ENCODE assay signal across 28 cellular contexts in the genomic region with DNA sequence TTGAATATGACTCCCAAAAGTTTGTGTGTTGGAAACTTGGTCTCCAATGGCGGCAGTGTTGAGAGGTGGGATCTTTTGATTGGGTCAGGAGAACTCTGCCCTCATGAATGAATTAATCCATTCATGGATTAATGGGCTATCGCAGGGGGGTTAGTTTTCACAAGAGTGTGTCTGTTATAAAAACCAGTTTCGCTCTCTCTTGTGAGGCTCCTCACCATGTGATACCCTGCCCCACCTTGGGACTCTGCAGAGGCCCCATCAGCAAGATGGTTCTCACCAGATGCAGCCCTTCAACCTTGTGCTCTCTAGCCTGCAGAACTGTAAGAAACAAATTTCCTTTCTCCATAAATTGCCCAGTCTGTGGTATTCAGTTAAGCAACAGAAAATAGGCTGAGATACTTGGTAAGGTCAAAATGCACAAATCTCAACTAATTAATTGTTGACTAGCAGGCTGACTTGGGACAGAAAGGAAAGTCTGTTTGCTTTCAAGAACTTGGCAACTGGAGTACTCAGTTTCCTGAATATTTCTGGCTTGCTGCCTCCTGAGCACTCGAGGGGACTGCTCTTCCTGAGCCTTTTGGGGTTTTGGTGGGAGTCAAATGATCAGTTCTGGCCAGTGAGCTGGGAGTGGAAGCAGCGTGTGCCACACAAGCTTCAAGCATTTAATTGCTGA. TPM values are rescaled to one million over a fixed set of nuclear protein-coding genes. Genes with fewer than 3 reads are reported as not detected.
A peak's percentile ranks its signal among the peaks of the same experiment; 100 is the strongest.
DNase-seq lines count a peak whose midpoint lies in the region; ATAC-seq, FAIRE-seq and TF ChIP-seq lines count a peak whose summit lies in the region.
"Had no signal": no experiment of that assay in that cellular context is flagged by ENCODE, and none has a peak within 500 bp of the region (broad histone marks: within the 10 kb centered on the region; RNA-seq: fewer than 3 reads in every experiment).

No MANE protein-coding gene starts in this region.

- TF ChIP-seq RAD21 in liver (IDR thresholded peaks at IDR 0.05) (no peak), HepG2 (CRISPR knock-in tag; IDR thresholded peaks at IDR 0.05) (no peak)

- TF ChIP-seq CTCF in liver (IDR thresholded peaks at IDR 0.05; ENCODE audit: low read depth, low read length, missing input control), result no peak
- no peak for TF ChIP-seq CTCF in HepG2 (CRISPR knock-in tag; IDR thresholded peaks at IDR 0.05)
- TF ChIP-seq CTCF in OCI-LY3 (IDR thresholded peaks at IDR 0.05; ENCODE audit: low read depth, low read length), result no peak
- no peak for TF ChIP-seq CTCF in spleen (IDR thresholded peaks at IDR 0.05 in 8 of 11, conservative IDR thresholded peaks at IDR 0.05 in 3 of 11)

- TF ChIP-seq EP300 in HepG2 (IDR thresholded peaks at IDR 0.05; ENCODE audit: low read depth in 2 of 2, low read length in 2 of 2), result no peak
- TF ChIP-seq EP300 in HepG2 (CRISPR knock-in tag; IDR thresholded peaks at IDR 0.05; ENCODE audit: borderline replicate concordance), result no peak

- H2AFZ ChIP-seq in HepG2 (ENCODE audit: low read length) (no peak overlapping the region), OCI-LY3 (ENCODE audit: low read depth, low read length) (no peak overlapping the region; the same call in 1 of the 2 replicates)

- BruUV-seq in HepG2 (replicated peaks; lab: Mats Ljungman, UMichigan), result no TSS peak

- H3K4me3 ChIP-seq in liver (ENCODE audit: low read depth in 1 of 3, low read length in 3 of 3), result no peak overlapping the region
- no peak overlapping the region for H3K4me3 ChIP-seq in HepG2 (replicated peaks in 1 of 3; ENCODE audit: insufficient read depth in 1 of 3, low read depth in 2 of 3, low read length in 3 of 3)
- H3K4me3 ChIP-seq in OCI-LY3 (ENCODE audit: low read length), result no peak overlapping the region
- H3K4me3 ChIP-seq in spleen, result no peak overlapping the region

- CTCF ChIA-PET in HepG2 (lab: Yijun Ruan, JAX; ENCODE audit: low intra/inter-chr PET ratio, low total read pairs), result no interaction called here

- H4K20me1 ChIP-seq in HepG2 (ENCODE audit: insufficient read depth, low read length) (no peaks in the 10 kb centered on the region), OCI-LY3 (ENCODE audit: insufficient read depth, low read length) (no peaks in the 10 kb centered on the region)

- no peaks in the 10 kb centered on the region for H3K36me3 ChIP-seq in liver (ENCODE audit: control insufficient read depth in 4 of 4, insufficient read depth in 3 of 4, low read depth in 1 of 4, low read length in 3 of 4)
- H3K36me3 ChIP-seq in HepG2 (replicated peaks in 1 of 2; ENCODE audit: control insufficient read depth in 1 of 2, insufficient read depth in 2 of 2, low read length in 2 of 2), result no peaks in the 10 kb centered on the region
- H3K36me3 ChIP-seq in OCI-LY3 (replicated peaks; ENCODE audit: low read depth, low read length), result no peaks in the 10 kb centered on the region
- no peaks in the 10 kb centered on the region for H3K36me3 ChIP-seq in spleen

- no peaks in the 10 kb centered on the region for H3K79me2 ChIP-seq in HepG2 (ENCODE audit: insufficient read depth, low read length)
- H3K79me2 ChIP-seq in OCI-LY3 (ENCODE audit: low read length), result no peaks in the 10 kb centered on the region

- H3K4me1 ChIP-seq in liver (ENCODE audit: control insufficient read depth in 4 of 4, insufficient read depth in 4 of 4, low read length in 3 of 4) (no peaks in the 10 kb centered on the region), HepG2 (ENCODE audit: insufficient read depth, low read length) (peaks cover 32% of the 10 kb centered on the region; the same call in 1 of the 2 replicates), OCI-LY3 (ENCODE audit: low read length) (peaks cover 53% of the 10 kb centered on the region), spleen (no peaks in the 10 kb centered on the region)

- intact Hi-C loops in HepG2 (cut with micrococcal nuclease; ENCODE audit: unreplicated experiment) (no loop called here), spleen (cut with DNase I; ENCODE audit: low total_unique reads) (no loop called here)

- H3K4me2 ChIP-seq in HepG2 (ENCODE audit: low read depth, low read length), result no peak overlapping the region
- 0 out of 2 replicates have a peak overlapping the region, but pooled peaks have one; percentile 8 for H3K4me2 ChIP-seq in OCI-LY3 (ENCODE audit: low read length)
- H3K4me2 ChIP-seq: SK-N-SH had no signal

- in situ Hi-C loops in HepG2 (cut with HindIII; ENCODE audit: extremely low pct_ligation_motif_present, low pct_unique_long_range_greater_than_20kb), result no loop called here

- no peaks in the 10 kb centered on the region for H3K27me3 ChIP-seq in liver (ENCODE audit: control insufficient read depth in 4 of 4, insufficient read depth in 4 of 4, low read length in 3 of 4)
- H3K27me3 ChIP-seq in HepG2 (ENCODE audit: control insufficient read depth in 1 of 2, insufficient read depth in 2 of 2, low read length in 2 of 2), result peaks cover 4 to 12% of the 10 kb centered on the region in 2 experiments; a peak in 4 of 5 replicates
- no peaks in the 10 kb centered on the region for H3K27me3 ChIP-seq in OCI-LY3 (ENCODE audit: low read depth, low read length)
- no peaks in the 10 kb centered on the region for H3K27me3 ChIP-seq in spleen (replicated peaks in 1 of 7)

- WGBS in liver, result 72% methylated on average over 5 of the region's 5 CpGs
- 62% methylated on average over 4 of the region's 5 CpGs for WGBS in HepG2 (ENCODE audit: low lambda C conversion rate)
- 62 to 70% (median 66%) methylated on average over 5 of the region's 5 CpGs for WGBS in spleen, 5 donors

- H3K9me3 ChIP-seq in liver (ENCODE audit: control insufficient read depth in 4 of 4, low read length in 3 of 4), result no peaks in the 10 kb centered on the region
- no peaks in the 10 kb centered on the region for H3K9me3 ChIP-seq in HepG2 (ENCODE audit: low read length)
- H3K9me3 ChIP-seq in OCI-LY3 (ENCODE audit: insufficient read depth, low read length), result no peaks in the 10 kb centered on the region
- no peaks in the 10 kb centered on the region for H3K9me3 ChIP-seq in spleen
- H3K9me3 ChIP-seq: SK-N-SH had no signal

- H3K27ac ChIP-seq in liver (ENCODE audit: low read depth in 1 of 2, low read length in 2 of 2) (no peak overlapping the region), HepG2 (ENCODE audit: extremely low read length, insufficient read depth, low read length) (no peak overlapping the region), OCI-LY3 (ENCODE audit: low read length) (0 out of 2 replicates have a peak overlapping the region, but pooled peaks have one; percentile 5), spleen (no peak overlapping the region)

- no peak for ATAC-seq in HepG2
- ATAC-seq in GM18907 (IDR thresholded peaks at IDR 0.05; ENCODE audit: unreplicated experiment), result no peak
- ATAC-seq: PC-3 had no signal

- POLR2A ChIA-PET in HepG2 (lab: Yijun Ruan, JAX), result interaction anchor here (3.0 kb wide), 1 partner anchor 18 kb away, joined by 9 read pairs; a partner anchor contains a TSS

- TF ChIP-seq POLR2A in HepG2 (IDR thresholded peaks at IDR 0.05; ENCODE audit: insufficient read depth in 1 of 2, low read depth in 2 of 2, low read length in 2 of 2), result no peak
- no peak for TF ChIP-seq POLR2A in spleen (IDR thresholded peaks at IDR 0.05)

- DNase-seq in HepG2 (ENCODE audit: low spot score) (no peak), foreskin melanocyte (peak; percentile 76), spleen (peak; percentile 20), NCI-H2107 treated with DMSO at 0.1 percent for 48 hours (lab: John Stamatoyannopoulos, UW; ENCODE audit: unreplicated experiment) (no peak)
- DNase-seq: CD4-positive, alpha-beta memory T cell; DMS153; GDM1; GOT3; HCEC 1CT; KG1; NCI-H1092 treated with DMSO at 0.1 percent for 48 hours; NCI-H1436 treated with DMSO at 0.1 percent for 48 hours; NCI-H2029 treated with DMSO at 0.1 percent for 48 hours; NCI-H2171 treated with DMSO at 0.1 percent for 48 hours; NCI-H524 treated with DMSO at 0.1 percent for 48 hours; NCI-H82; PC-3; SHP77 treated with DMSO at 0.1 percent for 48 hours; SK-N-SH had no signal

- no peak for FAIRE-seq in HepG2 (lab: Jason Lieb, UNC)
- FAIRE-seq: GM18507, GM19239 had no signal

- no peak overlapping the region for H3K9ac ChIP-seq in liver (ENCODE audit: low read depth in 1 of 2, low read length in 2 of 2)
- H3K9ac ChIP-seq in HepG2 (ENCODE audit: insufficient read depth, low read depth, low read length), result no peak overlapping the region
- no peak overlapping the region for H3K9ac ChIP-seq in OCI-LY3 (ENCODE audit: low read length)
- H3K9ac ChIP-seq: SK-N-SH had no signal

RNA-seq across cellular contexts. Expression of a gene that starts 13.8 kb away (rescaled TPM):
- total RNA-seq in liver (not detected), HepG2 (2016; rRNA removed; fragmentation: Illumina TruSeq; extraction: Trizol) (not detected in 2 replicates), spleen (1 to 10 TPM in 2 of 7 donors, under 1 TPM in 1, not detected in 4; 0.75 to 3.1 (median 1.2) TPM)
- polyA plus RNA-seq in liver (not detected), HepG2 (2011; rRNA removed) (not detected in 2 replicates), spleen (1 to 10 TPM in 2 of 3 donors, under 1 TPM in 1; 0.29 to 4.0 (median 2.8) TPM)
- not detected in 2 replicates for total RNA-seq in HepG2 (2016; cell fraction: cytosol; rRNA removed; fragmentation: Illumina TruSeq; extraction: Trizol; ENCODE audit: low read depth)
- not detected in 2 replicates for total RNA-seq in HepG2 (2016; cell fraction: insoluble cytoplasmic fraction; rRNA removed; fragmentation: Illumina TruSeq; extraction: Trizol)
- total RNA-seq in HepG2 (2016; cell fraction: membrane; rRNA removed; fragmentation: Illumina TruSeq; extraction: Trizol), result not detected in 2 replicates
- not detected in 2 replicates for total RNA-seq in HepG2 (2016; cell fraction: nucleus; rRNA removed; fragmentation: Illumina TruSeq; extraction: Trizol)
- not detected in 2 replicates for polyA plus RNA-seq in HepG2 (2011; cell fraction: cytosol; rRNA removed)
- polyA plus RNA-seq in HepG2 (2011; cell fraction: nucleus; rRNA removed), result not detected in 2 replicates
- not detected in 2 replicates for polyA plus RNA-seq in HepG2 (2012)
- not detected in 2 replicates for polyA plus RNA-seq in HepG2 (2016; cell fraction: cytosol; fragmentation: Illumina TruSeq; extraction: Trizol; ENCODE audit: low read depth)
- polyA plus RNA-seq in HepG2 (2016; cell fraction: insoluble cytoplasmic fraction; fragmentation: Illumina TruSeq; extraction: Trizol; ENCODE audit: low read depth), result not detected in 2 replicates
- polyA plus RNA-seq in HepG2 (2016; cell fraction: membrane; fragmentation: Illumina TruSeq; extraction: Trizol; ENCODE audit: low read depth), result not detected in 2 replicates
- polyA plus RNA-seq in HepG2 (2016; cell fraction: nucleus; fragmentation: Illumina TruSeq; extraction: Trizol; ENCODE audit: insufficient read depth, low read depth), result not detected in 2 replicates
- polyA minus RNA-seq in HepG2 (2011; rRNA and poly(A)+ RNA removed; ENCODE audit: low replicate concordance), result not detected in 2 replicates
- polyA minus RNA-seq in HepG2 (2011; cell fraction: cytosol; rRNA and poly(A)+ RNA removed), result not detected in 2 replicates
- not detected in 2 replicates for polyA minus RNA-seq in HepG2 (2011; cell fraction: nucleus; rRNA and poly(A)+ RNA removed)
- total RNA-seq: A673; CD4-positive, alpha-beta memory T cell; HT1080; PC-3; RPMI7951 had no signal
- polyA plus RNA-seq: BJ; CD4-positive, alpha-beta memory T cell; SK-N-SH had no signal

RNA-seq across cellular contexts. Expression of a gene that starts 18.5 kb away (rescaled TPM):
- total RNA-seq in liver (1 to 10 TPM; 4.8 to 5.9 TPM), HepG2 (2016; rRNA removed; fragmentation: Illumina TruSeq; extraction: Trizol) (23.4 and 57.3 TPM in 2 replicates), spleen (1 to 10 TPM in 5 of 7 donors, under 1 TPM in 2; 0.67 to 7.3 (median 1.6) TPM)
- polyA plus RNA-seq in liver (1 to 10 TPM; 2.5 to 5.5 TPM), HepG2 (2011; rRNA removed) (60.8 and 96.8 TPM in 2 replicates), spleen (1 to 10 TPM in 2 of 3 donors, under 1 TPM in 1; 0.39 to 2.4 (median 1.5) TPM)
- total RNA-seq in HepG2 (2016; cell fraction: cytosol; rRNA removed; fragmentation: Illumina TruSeq; extraction: Trizol; ENCODE audit: low read depth), result 7.3 and 8.2 TPM in 2 replicates
- total RNA-seq in HepG2 (2016; cell fraction: insoluble cytoplasmic fraction; rRNA removed; fragmentation: Illumina TruSeq; extraction: Trizol), result 21.6 and 59.9 TPM in 2 replicates
- total RNA-seq in HepG2 (2016; cell fraction: membrane; rRNA removed; fragmentation: Illumina TruSeq; extraction: Trizol), result 22.2 and 22.7 TPM in 2 replicates
- 62.3 and 70.4 TPM in 2 replicates for total RNA-seq in HepG2 (2016; cell fraction: nucleus; rRNA removed; fragmentation: Illumina TruSeq; extraction: Trizol)
- polyA plus RNA-seq in HepG2 (2011; cell fraction: cytosol; rRNA removed), result 56.4 and 56.5 TPM in 2 replicates
- 79.9 and 86.1 TPM in 2 replicates for polyA plus RNA-seq in HepG2 (2011; cell fraction: nucleus; rRNA removed)
- 41.7 and 72.2 TPM in 2 replicates for polyA plus RNA-seq in HepG2 (2012)
- 7.2 and 7.4 TPM in 2 replicates for polyA plus RNA-seq in HepG2 (2016; cell fraction: cytosol; fragmentation: Illumina TruSeq; extraction: Trizol; ENCODE audit: low read depth)
- polyA plus RNA-seq in HepG2 (2016; cell fraction: insoluble cytoplasmic fraction; fragmentation: Illumina TruSeq; extraction: Trizol; ENCODE audit: low read depth), result 27.9 and 36.9 TPM in 2 replicates
- polyA plus RNA-seq in HepG2 (2016; cell fraction: membrane; fragmentation: Illumina TruSeq; extraction: Trizol; ENCODE audit: low read depth), result 15.0 and 15.2 TPM in 2 replicates
- polyA plus RNA-seq in HepG2 (2016; cell fraction: nucleus; fragmentation: Illumina TruSeq; extraction: Trizol; ENCODE audit: insufficient read depth, low read depth), result 134 and 147 TPM in 2 replicates
- 0.19 and 92.7 TPM in 2 replicates for polyA minus RNA-seq in HepG2 (2011; rRNA and poly(A)+ RNA removed; ENCODE audit: low replicate concordance)
- 36.8 and 44.2 TPM in 2 replicates for polyA minus RNA-seq in HepG2 (2011; cell fraction: cytosol; rRNA and poly(A)+ RNA removed)
- polyA minus RNA-seq in HepG2 (2011; cell fraction: nucleus; rRNA and poly(A)+ RNA removed), result 38.0 and 38.2 TPM in 2 replicates
- total RNA-seq: A673; CD4-positive, alpha-beta memory T cell; PC-3 had no signal
- polyA plus RNA-seq: CD4-positive, alpha-beta memory T cell had no signal

RNA-seq across cellular contexts. Expression of a gene that starts 32.2 kb away (rescaled TPM):
- total RNA-seq in liver, result under 1 TPM in 1 of 2 donors, not detected in 1; 0.09 TPM
- polyA plus RNA-seq in liver, result under 1 TPM in 1 of 2 donors, not detected in 1; 0.02 TPM
- total RNA-seq in HepG2 (2016; rRNA removed; fragmentation: Illumina TruSeq; extraction: Trizol), result 0.06 TPM in 1 of 2 replicates, not detected in the other
- not detected in 2 replicates for total RNA-seq in HepG2 (2016; cell fraction: cytosol; rRNA removed; fragmentation: Illumina TruSeq; extraction: Trizol; ENCODE audit: low read depth)
- total RNA-seq in HepG2 (2016; cell fraction: insoluble cytoplasmic fraction; rRNA removed; fragmentation: Illumina TruSeq; extraction: Trizol), result 0.06 and 0.09 TPM in 2 replicates
- total RNA-seq in HepG2 (2016; cell fraction: membrane; rRNA removed; fragmentation: Illumina TruSeq; extraction: Trizol), result not detected in 2 replicates
- 0.16 TPM in 1 of 2 replicates, not detected in the other for total RNA-seq in HepG2 (2016; cell fraction: nucleus; rRNA removed; fragmentation: Illumina TruSeq; extraction: Trizol)
- polyA plus RNA-seq in HepG2 (2011; rRNA removed), result 0.04 TPM in 1 of 2 replicates, not detected in the other
- 0.01 and 0.04 TPM in 2 replicates for polyA plus RNA-seq in HepG2 (2011; cell fraction: cytosol; rRNA removed)
- 0.03 TPM in 1 of 2 replicates, not detected in the other for polyA plus RNA-seq in HepG2 (2011; cell fraction: nucleus; rRNA removed)
- polyA plus RNA-seq in HepG2 (2012), result 0.04 TPM in 1 of 2 replicates, not detected in the other
- polyA plus RNA-seq in HepG2 (2016; cell fraction: cytosol; fragmentation: Illumina TruSeq; extraction: Trizol; ENCODE audit: low read depth), result 0.05 TPM in 1 of 2 replicates, not detected in the other
- 0.17 TPM in 1 of 2 replicates, not detected in the other for polyA plus RNA-seq in HepG2 (2016; cell fraction: insoluble cytoplasmic fraction; fragmentation: Illumina TruSeq; extraction: Trizol; ENCODE audit: low read depth)
- polyA plus RNA-seq in HepG2 (2016; cell fraction: membrane; fragmentation: Illumina TruSeq; extraction: Trizol; ENCODE audit: low read depth), result 0.06 TPM in 1 of 2 replicates, not detected in the other
- polyA plus RNA-seq in HepG2 (2016; cell fraction: nucleus; fragmentation: Illumina TruSeq; extraction: Trizol; ENCODE audit: insufficient read depth, low read depth), result 0.25 TPM in 1 of 2 replicates, not detected in the other
- polyA minus RNA-seq in HepG2 (2011; rRNA and poly(A)+ RNA removed; ENCODE audit: low replicate concordance), result 0.07 TPM in 1 of 2 replicates, not detected in the other
- polyA minus RNA-seq in HepG2 (2011; cell fraction: cytosol; rRNA and poly(A)+ RNA removed), result not detected in 2 replicates
- polyA minus RNA-seq in HepG2 (2011; cell fraction: nucleus; rRNA and poly(A)+ RNA removed), result not detected in 2 replicates
- 1 to 10 TPM in 5 of 7 donors, under 1 TPM in 2; 0.51 to 6.9 (median 1.9) TPM for total RNA-seq in spleen
- polyA plus RNA-seq in spleen, result 1 to 10 TPM; 1.0 to 1.9 (median 1.6) TPM
- total RNA-seq: A673, HT1080, PC-3, RPMI7951 had no signal
- polyA plus RNA-seq: BJ; CD4-positive, alpha-beta memory T cell; SK-N-SH had no signal

RNA-seq across cellular contexts. Expression of a gene that starts 56.4 kb away (rescaled TPM):
- total RNA-seq in liver (10 to 100 TPM; 19.5 to 23.9 TPM), HepG2 (2016; rRNA removed; fragmentation: Illumina TruSeq; extraction: Trizol) (89.7 and 113 TPM in 2 replicates), spleen (10 to 100 TPM; 21.4 to 39.8 (median 31.3) TPM)
- polyA plus RNA-seq in liver (10 to 100 TPM; 22.9 to 32.7 TPM), HepG2 (2011; rRNA removed) (62.4 and 69.3 TPM in 2 replicates), spleen (10 to 100 TPM; 19.6 to 28.4 (median 22.1) TPM)
- 19.4 and 23.1 TPM in 2 replicates for total RNA-seq in HepG2 (2016; cell fraction: cytosol; rRNA removed; fragmentation: Illumina TruSeq; extraction: Trizol; ENCODE audit: low read depth)
- 88.9 and 116 TPM in 2 replicates for total RNA-seq in HepG2 (2016; cell fraction: insoluble cytoplasmic fraction; rRNA removed; fragmentation: Illumina TruSeq; extraction: Trizol)
- 31.7 and 33.1 TPM in 2 replicates for total RNA-seq in HepG2 (2016; cell fraction: membrane; rRNA removed; fragmentation: Illumina TruSeq; extraction: Trizol)
- total RNA-seq in HepG2 (2016; cell fraction: nucleus; rRNA removed; fragmentation: Illumina TruSeq; extraction: Trizol), result 39.3 and 39.9 TPM in 2 replicates
- polyA plus RNA-seq in HepG2 (2011; cell fraction: cytosol; rRNA removed), result 56.5 and 68.4 TPM in 2 replicates
- polyA plus RNA-seq in HepG2 (2011; cell fraction: nucleus; rRNA removed), result 23.6 and 32.7 TPM in 2 replicates
- polyA plus RNA-seq in HepG2 (2012), result 47.4 and 50.8 TPM in 2 replicates
- 10.3 and 11.8 TPM in 2 replicates for polyA plus RNA-seq in HepG2 (2016; cell fraction: cytosol; fragmentation: Illumina TruSeq; extraction: Trizol; ENCODE audit: low read depth)
- polyA plus RNA-seq in HepG2 (2016; cell fraction: insoluble cytoplasmic fraction; fragmentation: Illumina TruSeq; extraction: Trizol; ENCODE audit: low read depth), result 109 and 116 TPM in 2 replicates
- polyA plus RNA-seq in HepG2 (2016; cell fraction: membrane; fragmentation: Illumina TruSeq; extraction: Trizol; ENCODE audit: low read depth), result 17.0 and 17.1 TPM in 2 replicates
- polyA plus RNA-seq in HepG2 (2016; cell fraction: nucleus; fragmentation: Illumina TruSeq; extraction: Trizol; ENCODE audit: insufficient read depth, low read depth), result 67.4 and 77.6 TPM in 2 replicates
- 47.0 and 64.1 TPM in 2 replicates for polyA minus RNA-seq in HepG2 (2011; rRNA and poly(A)+ RNA removed; ENCODE audit: low replicate concordance)
- polyA minus RNA-seq in HepG2 (2011; cell fraction: cytosol; rRNA and poly(A)+ RNA removed), result 25.8 and 25.9 TPM in 2 replicates
- polyA minus RNA-seq in HepG2 (2011; cell fraction: nucleus; rRNA and poly(A)+ RNA removed), result 23.2 and 35.6 TPM in 2 replicates

RNA-seq across cellular contexts. Expression of a gene that starts 56.5 kb away (rescaled TPM):
- total RNA-seq in liver (10 to 100 TPM; 21.0 to 81.5 TPM), HepG2 (2016; rRNA removed; fragmentation: Illumina TruSeq; extraction: Trizol) (57.5 and 62.0 TPM in 2 replicates), spleen (10 to 100 TPM; 25.8 to 39.9 (median 29.6) TPM)
- polyA plus RNA-seq in liver (10 to 100 TPM; 50.2 to 65.8 TPM), HepG2 (2011; rRNA removed) (104 and 108 TPM in 2 replicates), spleen (10 to 100 TPM; 32.2 to 34.9 (median 34.4) TPM)
- 12.2 and 13.5 TPM in 2 replicates for total RNA-seq in HepG2 (2016; cell fraction: cytosol; rRNA removed; fragmentation: Illumina TruSeq; extraction: Trizol; ENCODE audit: low read depth)
- total RNA-seq in HepG2 (2016; cell fraction: insoluble cytoplasmic fraction; rRNA removed; fragmentation: Illumina TruSeq; extraction: Trizol), result 57.7 and 61.8 TPM in 2 replicates
- total RNA-seq in HepG2 (2016; cell fraction: membrane; rRNA removed; fragmentation: Illumina TruSeq; extraction: Trizol), result 29.6 and 29.7 TPM in 2 replicates
- 48.3 and 49.8 TPM in 2 replicates for total RNA-seq in HepG2 (2016; cell fraction: nucleus; rRNA removed; fragmentation: Illumina TruSeq; extraction: Trizol)
- polyA plus RNA-seq in HepG2 (2011; cell fraction: cytosol; rRNA removed), result 77.6 and 88.3 TPM in 2 replicates
- polyA plus RNA-seq in HepG2 (2011; cell fraction: nucleus; rRNA removed), result 174 and 196 TPM in 2 replicates
- 35.1 and 40.7 TPM in 2 replicates for polyA plus RNA-seq in HepG2 (2012)
- polyA plus RNA-seq in HepG2 (2016; cell fraction: cytosol; fragmentation: Illumina TruSeq; extraction: Trizol; ENCODE audit: low read depth), result 7.1 and 7.4 TPM in 2 replicates
- polyA plus RNA-seq in HepG2 (2016; cell fraction: insoluble cytoplasmic fraction; fragmentation: Illumina TruSeq; extraction: Trizol; ENCODE audit: low read depth), result 56.0 and 60.7 TPM in 2 replicates
- 17.9 and 18.7 TPM in 2 replicates for polyA plus RNA-seq in HepG2 (2016; cell fraction: membrane; fragmentation: Illumina TruSeq; extraction: Trizol; ENCODE audit: low read depth)
- 89.6 and 91.0 TPM in 2 replicates for polyA plus RNA-seq in HepG2 (2016; cell fraction: nucleus; fragmentation: Illumina TruSeq; extraction: Trizol; ENCODE audit: insufficient read depth, low read depth)
- polyA minus RNA-seq in HepG2 (2011; rRNA and poly(A)+ RNA removed; ENCODE audit: low replicate concordance), result 78.3 and 147 TPM in 2 replicates
- 25.2 and 27.3 TPM in 2 replicates for polyA minus RNA-seq in HepG2 (2011; cell fraction: cytosol; rRNA and poly(A)+ RNA removed)
- polyA minus RNA-seq in HepG2 (2011; cell fraction: nucleus; rRNA and poly(A)+ RNA removed), result 48.0 and 60.5 TPM in 2 replicates

Comparison
In these comparisons a context has a peak if more than half of its experiments do, and no peak if none do; other contexts are left out.
1. DNase-seq: peak in foreskin melanocyte (single experiment) and spleen (single experiment); none in HepG2 (single experiment) and NCI-H2107 treated with DMSO at 0.1 percent for 48 hours (single experiment).